ENCODE assay signal across 8 cellular contexts in genomic region chr6:9638861-9639260, GRCh38.
"Had no signal": no experiment of that assay in that cellular context is flagged by ENCODE, and none has a peak within 500 bp of the region (broad histone marks: within the 10 kb centered on the region; RNA-seq: fewer than 3 reads in every experiment).

No MANE protein-coding gene starts in this region.

- DNase-seq: GM23248, GOT3, H7, H9, HCEC 1CT, HFFc6 had no signal

- H3K4me3 ChIP-seq: GM23248, GM23338, HAP-1 had no signal
